Comparison of ENCODE assay signal across 1 cellular context in the genomic region with DNA sequence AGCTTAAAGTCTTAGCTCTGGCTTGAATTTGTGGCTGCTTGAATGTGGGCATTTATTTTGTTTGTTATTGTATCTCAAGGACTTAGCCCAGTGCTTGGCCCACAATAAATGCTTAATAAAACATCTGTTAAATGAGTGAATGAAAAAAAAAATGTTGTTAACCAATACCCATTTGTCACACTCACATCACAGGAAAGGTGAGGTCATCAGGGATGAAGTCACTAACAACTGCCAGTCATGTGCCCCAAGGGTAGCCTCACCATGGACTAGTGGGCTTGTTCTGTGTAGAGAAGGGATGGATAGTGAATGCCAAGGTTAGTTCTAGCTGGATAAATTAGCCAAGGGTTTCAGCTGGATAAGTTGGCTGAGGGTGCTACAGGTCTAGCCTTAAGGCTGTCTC.
TF ChIP-seq lines count a peak whose summit lies in the region.

No MANE protein-coding gene starts in this region.

TF ChIP-seq in HEK293, 187 proteins besides CTCF, POLR2A, EP300 and RAD21 (continued from another document):
- TF ChIP-seq REST (tag by site-specific recombination; IDR thresholded peaks at IDR 0.05) (no peak), ZNF76 (tag by site-specific recombination; IDR thresholded peaks at IDR 0.05; ENCODE audit: borderline replicate concordance, low read depth) (no peak), ZNF184 (tag by site-specific recombination; IDR thresholded peaks at IDR 0.05) (peak; percentile 22; the same call in 1 of the 2 replicates), ZNF629 (tag by site-specific recombination; IDR thresholded peaks at IDR 0.05) (peak; percentile 93), SP2 (tag by site-specific recombination; IDR thresholded peaks at IDR 0.05) (no peak), ZNF404 (tag by site-specific recombination; IDR thresholded peaks at IDR 0.05) (no peak), ZNF548 (tag by site-specific recombination; IDR thresholded peaks at IDR 0.05) (no peak), ZNF24 (tag by site-specific recombination; IDR thresholded peaks at IDR 0.05) (peak; percentile 63; the same call in 1 of the 2 replicates), KLF8 (tag by site-specific recombination; IDR thresholded peaks at IDR 0.05) (peak; percentile 49; the same call in 1 of the 2 replicates), ZNF529 (tag by site-specific recombination; IDR thresholded peaks at IDR 0.05; ENCODE audit: insufficient replicate concordance) (no peak), ZNF510 (tag by site-specific recombination; IDR thresholded peaks at IDR 0.05; ENCODE audit: insufficient replicate concordance) (no peak), ZNF292 (tag by site-specific recombination; IDR thresholded peaks at IDR 0.05; ENCODE audit: borderline replicate concordance, low read depth) (no peak), ZNF600 (tag by site-specific recombination; IDR thresholded peaks at IDR 0.05) (0 out of 2 replicates have a peak, but pooled peaks have one; percentile 16), KLF7 (tag by site-specific recombination; IDR thresholded peaks at IDR 0.05; ENCODE audit: borderline replicate concordance) (no peak), ATF2 (tag by site-specific recombination; IDR thresholded peaks at IDR 0.05; ENCODE audit: low read depth) (peak; percentile 94), ZNF16 (tag by site-specific recombination; IDR thresholded peaks at IDR 0.05; ENCODE audit: low read depth) (no peak), ZNF776 (tag by site-specific recombination; IDR thresholded peaks at IDR 0.05; ENCODE audit: borderline replicate concordance) (no peak), ZNF558 (tag by site-specific recombination; IDR thresholded peaks at IDR 0.05) (peak; percentile 61; the same call in 1 of the 2 replicates), ZBTB17 (tag by site-specific recombination; IDR thresholded peaks at IDR 0.05) (peak; percentile 76), ZNF37A (tag by site-specific recombination; IDR thresholded peaks at IDR 0.05) (no peak), ZBTB1 (tag by site-specific recombination; IDR thresholded peaks at IDR 0.05) (no peak)
- TF ChIP-seq, protein P1, sequence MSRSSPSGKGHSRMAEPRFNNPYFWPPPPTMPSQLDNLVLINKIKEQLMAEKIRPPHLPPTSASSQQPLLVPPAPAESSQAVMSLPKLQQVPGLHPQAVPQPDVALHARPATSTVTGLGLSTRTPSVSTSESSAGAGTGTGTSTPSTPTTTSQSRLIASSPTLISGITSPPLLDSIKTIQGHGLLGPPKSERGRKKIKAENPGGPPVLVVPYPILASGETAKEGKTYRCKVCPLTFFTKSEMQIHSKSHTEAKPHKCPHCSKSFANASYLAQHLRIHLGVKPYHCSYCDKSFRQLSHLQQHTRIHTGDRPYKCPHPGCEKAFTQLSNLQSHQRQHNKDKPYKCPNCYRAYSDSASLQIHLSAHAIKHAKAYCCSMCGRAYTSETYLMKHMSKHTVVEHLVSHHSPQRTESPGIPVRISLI (tag by site-specific recombination; IDR thresholded peaks at IDR 0.05) = peak; percentile 98
- TF ChIP-seq, protein P2, sequence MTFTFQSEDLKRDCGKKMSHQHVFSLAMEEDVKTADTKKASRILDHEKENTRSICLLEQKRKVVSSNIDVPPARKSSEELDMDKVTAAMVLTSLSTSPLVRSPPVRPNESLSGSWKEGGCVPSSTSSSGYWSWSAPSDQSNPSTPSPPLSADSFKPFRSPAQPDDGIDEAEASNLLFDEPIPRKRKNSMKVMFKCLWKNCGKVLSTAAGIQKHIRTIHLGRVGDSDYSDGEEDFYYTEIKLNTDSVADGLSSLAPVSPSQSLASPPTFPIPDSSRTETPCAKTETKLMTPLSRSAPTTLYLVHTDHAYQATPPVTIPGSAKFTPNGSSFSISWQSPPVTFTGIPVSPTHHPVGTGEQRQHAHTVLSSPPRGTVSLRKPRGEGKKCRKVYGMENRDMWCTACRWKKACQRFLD (tag by site-specific recombination; IDR thresholded peaks at IDR 0.05) = no peak
- TF ChIP-seq, protein P3, sequence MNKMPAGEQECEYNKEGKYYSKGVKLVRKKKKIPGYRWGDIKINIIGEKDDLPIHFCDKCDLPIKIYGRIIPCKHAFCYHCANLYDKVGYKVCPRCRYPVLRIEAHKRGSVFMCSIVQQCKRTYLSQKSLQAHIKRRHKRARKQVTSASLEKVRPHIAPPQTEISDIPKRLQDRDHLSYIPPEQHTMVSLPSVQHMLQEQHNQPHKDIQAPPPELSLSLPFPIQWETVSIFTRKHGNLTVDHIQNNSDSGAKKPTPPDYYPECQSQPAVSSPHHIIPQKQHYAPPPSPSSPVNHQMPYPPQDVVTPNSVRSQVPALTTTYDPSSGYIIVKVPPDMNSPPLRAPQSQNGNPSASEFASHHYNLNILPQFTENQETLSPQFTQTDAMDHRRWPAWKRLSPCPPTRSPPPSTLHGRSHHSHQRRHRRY (tag by site-specific recombination; IDR thresholded peaks at IDR 0.05) = no peak
